2 cellular contexts compared by ENCODE assay signal in genomic region chr22:26673485-26673884, GRCh38.
TF ChIP-seq lines count a peak whose summit lies in the region.

No MANE protein-coding gene starts in this region.

TF ChIP-seq in GM23338, 12 proteins besides CTCF, POLR2A, EP300 and RAD21 (continued from another document):
- TF ChIP-seq ZNF462 (CRISPR knock-in tag; IDR thresholded peaks at IDR 0.05): no peak
- TF ChIP-seq ZNF114 (CRISPR knock-in tag; IDR thresholded peaks at IDR 0.05): no peak
- TF ChIP-seq EZH2phosphoT487 (IDR thresholded peaks at IDR 0.05; ENCODE audit: unreplicated experiment): no peak

TF ChIP-seq in WTC11, 78 proteins besides CTCF, POLR2A, EP300 and RAD21 (continued from another document):
- TF ChIP-seq ATF6 (CRISPR knock-in tag; IDR thresholded peaks at IDR 0.05) (no peak), ZNF425 (CRISPR knock-in tag; conservative IDR thresholded peaks at IDR 0.05) (no peak), FOXP1 (CRISPR knock-in tag; IDR thresholded peaks at IDR 0.05; ENCODE audit: borderline replicate concordance) (no peak), USF2 (CRISPR knock-in tag; IDR thresholded peaks at IDR 0.05) (no peak), ZNF512 (CRISPR knock-in tag; IDR thresholded peaks at IDR 0.05; ENCODE audit: borderline replicate concordance) (no peak), SMAD4 (CRISPR knock-in tag; IDR thresholded peaks at IDR 0.05) (no peak), MAX (CRISPR knock-in tag; IDR thresholded peaks at IDR 0.05) (no peak), STAT6 (CRISPR knock-in tag; conservative IDR thresholded peaks at IDR 0.05; ENCODE audit: low read depth) (no peak), ZSCAN18 (CRISPR knock-in tag; IDR thresholded peaks at IDR 0.05) (no peak), ZNF219 (CRISPR knock-in tag; IDR thresholded peaks at IDR 0.05; ENCODE audit: borderline replicate concordance) (no peak), USF1 (CRISPR knock-in tag; IDR thresholded peaks at IDR 0.05) (no peak), FOXK1 (CRISPR knock-in tag; IDR thresholded peaks at IDR 0.05) (no peak), MYBL2 (CRISPR knock-in tag; IDR thresholded peaks at IDR 0.05) (no peak), NR2C2 (CRISPR knock-in tag; IDR thresholded peaks at IDR 0.05) (no peak), TEAD1 (CRISPR knock-in tag; IDR thresholded peaks at IDR 0.05) (no peak), GABPB1 (CRISPR knock-in tag; IDR thresholded peaks at IDR 0.05) (no peak), ESRRA (CRISPR knock-in tag; IDR thresholded peaks at IDR 0.05; ENCODE audit: borderline replicate concordance) (no peak)
TF ChIP-seq in WTC11: peak in this region for 0.
